ENCODE assay signal across 11 cellular contexts in genomic region chr12:122982494-122982850, GRCh38. TPM values are rescaled to one million over a fixed set of nuclear protein-coding genes. Genes with fewer than 3 reads are reported as not detected.
DNase-seq lines count a peak whose midpoint lies in the region; ATAC-seq and TF ChIP-seq lines count a peak whose summit lies in the region.
"Had no signal": no experiment of that assay in that cellular context is flagged by ENCODE, and none has a peak within 500 bp of the region (broad histone marks: within the 10 kb centered on the region; RNA-seq: fewer than 3 reads in every experiment).

No MANE protein-coding gene starts in this region.

- no peak overlapping the region; the same call in 1 of the 2 replicates for H3K27ac ChIP-seq in IMR-90 (ENCODE audit: insufficient read depth, low read length)
- H3K27ac ChIP-seq: SJSA1 had no signal

- H2BK120ac ChIP-seq in IMR-90 (ENCODE audit: low read depth, low read length): no peak overlapping the region

- H3K4me3 Mint-ChIP-seq in chondrocyte (ENCODE audit: unreplicated experiment) (peak overlapping the region; percentile 90), neural crest cell (peak overlapping the region; percentile 86)

- TF ChIP-seq POLR2A in IMR-90 (IDR thresholded peaks at IDR 0.05; ENCODE audit: low read depth, low read length): no peak

- no peaks in the 10 kb centered on the region for H3K9me3 ChIP-seq in BE2C
- H3K9me3 ChIP-seq in IMR-90 (ENCODE audit: control insufficient read depth, insufficient read depth, low read length): no peaks in the 10 kb centered on the region
- H3K9me3 ChIP-seq: SJSA1 had no signal

- no peak overlapping the region; the same call in 1 of the 2 replicates for H3K9ac ChIP-seq in IMR-90 (ENCODE audit: low read depth, low read length)

- POLR2A ChIA-PET in IMR-90 (lab: Charles Lee; ENCODE audit: unreplicated experiment): no interaction called here

- peak overlapping the region; percentile 71 for H3K27ac Mint-ChIP-seq in chondrocyte (ENCODE audit: unreplicated experiment)
- H3K27ac Mint-ChIP-seq in neural crest cell (ENCODE audit: unreplicated experiment): no peak overlapping the region

- peaks cover 8% of the 10 kb centered on the region for H3K4me1 ChIP-seq in BE2C
- H3K4me1 ChIP-seq in IMR-90 (ENCODE audit: control insufficient read depth, insufficient read depth, low read length): peaks cover 27% of the 10 kb centered on the region

- no TSS peak for BruUV-seq in IMR-90 (replicated peaks; lab: Mats Ljungman, UMichigan)

- no peak for TF ChIP-seq RAD21 in IMR-90 (IDR thresholded peaks at IDR 0.05; ENCODE audit: low read length)

- no peak overlapping the region for H2BK5ac ChIP-seq in IMR-90 (ENCODE audit: low read depth, low read length, poor library complexity, severe bottlenecking)

- no peak overlapping the region for H4K91ac ChIP-seq in IMR-90 (ENCODE audit: insufficient read depth, low read depth, low read length)

- in situ Hi-C loops in IMR-90 (cut with MboI; ENCODE audit: low sequenced_read_pairs): loop anchor here (10.0 kb wide), 1 partner anchor 162 kb away; no protein-coding TSS in a partner anchor

- H3K36me3 ChIP-seq in BE2C (peaks cover 16% of the 10 kb centered on the region), IMR-90 (ENCODE audit: control insufficient read depth, insufficient read depth, low read length) (peaks cover 30% of the 10 kb centered on the region)

- no peak overlapping the region for H3K56ac ChIP-seq in IMR-90 (ENCODE audit: extremely low read depth, insufficient read depth, low read length)

- H3K4me3 ChIP-seq in BE2C (ENCODE audit: low read depth, low read length) (no peak overlapping the region), IMR-90 (ENCODE audit: insufficient read depth, low read depth, low read length) (no peak overlapping the region; the same call in 1 of the 2 replicates)

- no peak overlapping the region for H3K4ac ChIP-seq in IMR-90 (ENCODE audit: low read depth, low read length)

- H2AFZ ChIP-seq in IMR-90 (replicated peaks; ENCODE audit: low read length, poor library complexity): no peak overlapping the region

- peak; percentile 7 for DNase-seq in BE2C
- DNase-seq in IMR-90: no peak
- DNase-seq in chondrocyte (ENCODE audit: low spot score): no peak
- no peak for DNase-seq in neural crest cell (ENCODE audit: low read depth, low spot score)
- no peak for DNase-seq in dedifferentiated amniotic fluid mesenchymal stem cell (ENCODE audit: extremely low spot score)
- DNase-seq in GM03348 (ENCODE audit: low spot score): no peak
- DNase-seq: head of caudate nucleus, NCI-H1092 had no signal

- H3K9me3 Mint-ChIP-seq in chondrocyte (ENCODE audit: low read depth): no peaks in the 10 kb centered on the region
- no peaks in the 10 kb centered on the region for H3K9me3 Mint-ChIP-seq in neural crest cell

- H4K20me1 ChIP-seq in IMR-90 (ENCODE audit: insufficient read depth, low read length): peaks cover 15% of the 10 kb centered on the region

- H3K27me3 ChIP-seq in BE2C (no peaks in the 10 kb centered on the region), IMR-90 (ENCODE audit: control insufficient read depth, insufficient read depth, low read length) (no peaks in the 10 kb centered on the region)
- H3K27me3 ChIP-seq: SJSA1 had no signal

- no peaks in the 10 kb centered on the region for H3K27me3 Mint-ChIP-seq in chondrocyte (ENCODE audit: low read depth)
- H3K27me3 Mint-ChIP-seq in neural crest cell (ENCODE audit: low read depth): peaks cover 3% of the 10 kb centered on the region

- CTCF ChIA-PET in IMR-90 (lab: Yijun Ruan, JAX): no interaction called here

- 70% methylated on average over 2 of the region's 11 CpGs; no CpG with 5 or more reads in 1 of the 2 experiments for WGBS in IMR-90 (ENCODE audit: extremely low coverage in 2 of 2, insufficient read length in 1 of 2), 2 experiments

- dilution Hi-C loops in IMR-90 (cut with HindIII; ENCODE audit: low sequenced_read_pairs, unreplicated experiment): loop anchor here (25.0 kb wide), 1 partner anchor 255 kb away; the partner anchor contains the start of genes MPHOSPH9 and MTRFR

- no peak overlapping the region for H3K23ac ChIP-seq in IMR-90 (ENCODE audit: low read depth, low read length)

- no peak overlapping the region for H2BK15ac ChIP-seq in IMR-90 (ENCODE audit: low read depth, low read length)

- no peak overlapping the region; the same call in 1 of the 2 replicates for H3K4me2 ChIP-seq in IMR-90 (ENCODE audit: low read depth, low read length)

- H3K4me1 Mint-ChIP-seq in chondrocyte (ENCODE audit: low read depth) (peaks cover 60% of the 10 kb centered on the region), neural crest cell (peaks cover 43% of the 10 kb centered on the region)

- peaks cover 19% of the 10 kb centered on the region; the same call in 1 of the 2 replicates for H3K9me1 ChIP-seq in IMR-90 (ENCODE audit: insufficient read depth, low read length)

- H3K36me3 Mint-ChIP-seq in chondrocyte (ENCODE audit: low read depth) (no peaks in the 10 kb centered on the region), neural crest cell (ENCODE audit: low read depth) (no peaks in the 10 kb centered on the region)

- H2AK9ac ChIP-seq in IMR-90 (replicated peaks; ENCODE audit: low read depth, low read length, poor library complexity): peak overlapping the region; percentile 37

- ATAC-seq in IMR-90 (ENCODE audit: low read depth) (no peak), GM19397 (IDR thresholded peaks at IDR 0.05; ENCODE audit: unreplicated experiment) (no peak), GM21390 (IDR thresholded peaks at IDR 0.05; ENCODE audit: unreplicated experiment) (no peak)

- no peak overlapping the region for H4K8ac ChIP-seq in IMR-90 (ENCODE audit: low read depth in 2 of 2, low read length in 2 of 2)

- no peak overlapping the region for H3K18ac ChIP-seq in IMR-90 (ENCODE audit: low read depth, low read length)

- H3K79me1 ChIP-seq in IMR-90 (ENCODE audit: low read depth in 1 of 2, low read length in 2 of 2): peaks cover 14 to 56% of the 10 kb centered on the region in 2 experiments; a peak in 3 of 4 replicates

- TF ChIP-seq CTCF in BE2C (IDR thresholded peaks at IDR 0.05; ENCODE audit: low read depth, low read length): no peak
- TF ChIP-seq CTCF in IMR-90 (conservative IDR thresholded peaks at IDR 0.05; ENCODE audit: low read depth, low read length): no peak
- no peak for TF ChIP-seq CTCF in chondrocyte (IDR thresholded peaks at IDR 0.05)
- TF ChIP-seq CTCF in neural crest cell (conservative IDR thresholded peaks at IDR 0.05): no peak

- intact Hi-C loops in IMR-90 (cut with micrococcal nuclease): no loop called here

- no peak overlapping the region for H2BK20ac ChIP-seq in IMR-90 (ENCODE audit: low read depth, low read length)

- H4K5ac ChIP-seq in IMR-90 (ENCODE audit: low read depth, low read length): no peak overlapping the region

- H3K14ac ChIP-seq in IMR-90 (replicated peaks; ENCODE audit: low read depth, low read length): no peak overlapping the region

- H2AK5ac ChIP-seq in IMR-90 (ENCODE audit: low read depth, low read length): peak overlapping the region; percentile 35; the same call in 1 of the 2 replicates

TF ChIP-seq in IMR-90, 13 proteins besides CTCF, POLR2A, EP300 and RAD21 (continues in another document):
- TF ChIP-seq RCOR1 (IDR thresholded peaks at IDR 0.05; ENCODE audit: insufficient replicate concordance, low read length) (no peak), ELK1 (IDR thresholded peaks at IDR 0.05; ENCODE audit: borderline replicate concordance, low read depth, low read length) (no peak), SMC3 (IDR thresholded peaks at IDR 0.05; ENCODE audit: low read depth, low read length) (no peak), CEBPB (IDR thresholded peaks at IDR 0.05; ENCODE audit: low read depth, low read length) (no peak), FOS (IDR thresholded peaks at IDR 0.05; ENCODE audit: low read depth, low read length) (no peak), NFE2L2 (IDR thresholded peaks at IDR 0.05; ENCODE audit: low read depth, low read length) (no peak), BHLHE40 (IDR thresholded peaks at IDR 0.05; ENCODE audit: low read depth, low read length) (no peak), MAFK (IDR thresholded peaks at IDR 0.05; ENCODE audit: low read depth, low read length) (no peak), RFX5 (IDR thresholded peaks at IDR 0.05; ENCODE audit: low read depth, low read length) (no peak)

RNA-seq across cellular contexts. Expression of gene ARL6IP4, which starts 2.0 kb away (rescaled TPM):
- polyA plus RNA-seq in BE2C (2012; ENCODE audit: insufficient read depth, insufficient read length, low read depth): 558 TPM
- total RNA-seq in IMR-90 (2012; rRNA removed): 161 and 205 TPM in 2 replicates
- polyA plus RNA-seq in IMR-90 (2012; rRNA removed): 254 and 258 TPM in 2 replicates
- 195 and 234 TPM in 2 replicates for polyA plus RNA-seq in IMR-90 (2012; cell fraction: cytosol; rRNA removed)
- polyA plus RNA-seq in IMR-90 (2012; cell fraction: nucleus; rRNA removed; ENCODE audit: low replicate concordance): 276 and 281 TPM in 2 replicates
- total RNA-seq in chondrocyte: 145 to 165 TPM (median 146 TPM) in 3 replicates
- 173 and 180 TPM in 2 replicates for total RNA-seq in neural crest cell

RNA-seq across cellular contexts. Expression of gene OGFOD2, which starts 7.4 kb away (rescaled TPM):
- polyA plus RNA-seq in BE2C (2012; ENCODE audit: insufficient read depth, insufficient read length, low read depth): 71.8 TPM
- 4.3 and 4.7 TPM in 2 replicates for total RNA-seq in IMR-90 (2012; rRNA removed)
- polyA plus RNA-seq in IMR-90 (2012; rRNA removed): 18.2 and 19.0 TPM in 2 replicates
- polyA plus RNA-seq in IMR-90 (2012; cell fraction: cytosol; rRNA removed): 7.7 and 16.7 TPM in 2 replicates
- 31.5 and 87.3 TPM in 2 replicates for polyA plus RNA-seq in IMR-90 (2012; cell fraction: nucleus; rRNA removed; ENCODE audit: low replicate concordance)
- total RNA-seq in chondrocyte: 12.0 to 13.7 TPM (median 13.5 TPM) in 3 replicates
- total RNA-seq in neural crest cell: 17.2 and 18.1 TPM in 2 replicates

RNA-seq across cellular contexts. Expression of gene ABCB9, which starts 16.2 kb away (rescaled TPM):
- polyA plus RNA-seq in BE2C (2012; ENCODE audit: insufficient read depth, insufficient read length, low read depth): 23.6 TPM
- 5.6 and 7.2 TPM in 2 replicates for total RNA-seq in IMR-90 (2012; rRNA removed)
- polyA plus RNA-seq in IMR-90 (2012; rRNA removed): 7.8 and 8.3 TPM in 2 replicates
- polyA plus RNA-seq in IMR-90 (2012; cell fraction: cytosol; rRNA removed): 6.6 and 7.8 TPM in 2 replicates
- polyA plus RNA-seq in IMR-90 (2012; cell fraction: nucleus; rRNA removed; ENCODE audit: low replicate concordance): 14.2 and 28.2 TPM in 2 replicates
- total RNA-seq in chondrocyte: 12.9 to 21.6 TPM (median 14.2 TPM) in 3 replicates
- total RNA-seq in neural crest cell: 14.2 and 16.3 TPM in 2 replicates
